13 cellular contexts compared by ENCODE assay signal in genomic region chr22:50160947-50161346, GRCh38. TPM values are rescaled to one million over a fixed set of nuclear protein-coding genes. Genes with fewer than 3 reads are reported as not detected.
DNase-seq lines count a peak whose midpoint lies in the region; ATAC-seq, FAIRE-seq and TF ChIP-seq lines count a peak whose summit lies in the region.
"Had no signal": no experiment of that assay in that cellular context is flagged by ENCODE, and none has a peak within 500 bp of the region (broad histone marks: within the 10 kb centered on the region; RNA-seq: fewer than 3 reads in every experiment).

No MANE protein-coding gene starts in this region.

- H3K27ac Mint-ChIP-seq in neural crest cell (ENCODE audit: unreplicated experiment), result peak overlapping the region; percentile 19
- H3K27ac Mint-ChIP-seq: CD4-positive, alpha-beta T cell had no signal

- no peaks in the 10 kb centered on the region for H3K4me1 Mint-ChIP-seq in neural crest cell

- no peak for ATAC-seq in GM21825 (IDR thresholded peaks at IDR 0.05; ENCODE audit: unreplicated experiment)

- H3K4me3 ChIP-seq in H7 (ENCODE audit: insufficient read depth, low read depth, low read length), result no peak overlapping the region

- no peaks in the 10 kb centered on the region for H3K27me3 ChIP-seq in H7 (ENCODE audit: control insufficient read depth, insufficient read depth, low read length)

- no peak for TF ChIP-seq POLR2A in H54 (IDR thresholded peaks at IDR 0.05; ENCODE audit: low read depth, low read length)

- peaks cover 36% of the 10 kb centered on the region for H3K27me3 Mint-ChIP-seq in neural crest cell (ENCODE audit: low read depth)

- no peak for TF ChIP-seq CTCF in neural crest cell (conservative IDR thresholded peaks at IDR 0.05)

- no peak overlapping the region for H3K4me3 Mint-ChIP-seq in neural crest cell
- H3K4me3 Mint-ChIP-seq: CD4-positive, alpha-beta T cell had no signal

- no peaks in the 10 kb centered on the region for H3K36me3 ChIP-seq in H7 (replicated peaks; ENCODE audit: control insufficient read depth, insufficient read depth, low read length)

- no peak for FAIRE-seq in H54 (lab: Jason Lieb, UNC)
- FAIRE-seq: A204.1, D721Med, G401.6, GM12891 had no signal

- in situ Hi-C loops in ACHN (cut with HindIII; ENCODE audit: low pct_ligation_motif_present, low pct_unique_long_range_greater_than_20kb, low sequenced_read_pairs), result no loop called here

- DNase-seq in H7, result peak; percentile 78
- peak; percentile 13 for DNase-seq in HuH-7.5 (ENCODE audit: low spot score)
- no peak for DNase-seq in neural crest cell (ENCODE audit: low read depth, low spot score)
- DNase-seq in H54 (ENCODE audit: insufficient read length, low spot score), result no peak
- no peak for DNase-seq in ACHN
- DNase-seq: AML-193; Caco-2; CD4-positive, alpha-beta T cell had no signal

- no peaks in the 10 kb centered on the region for H3K36me3 Mint-ChIP-seq in neural crest cell (ENCODE audit: low read depth)

- H3K9me3 Mint-ChIP-seq in neural crest cell, result no peaks in the 10 kb centered on the region
- H3K9me3 Mint-ChIP-seq: CD4-positive, alpha-beta T cell had no signal

RNA-seq across cellular contexts. Expression of gene PANX2, which starts 9.6 kb away (rescaled TPM):
- 2.2 and 2.6 TPM in 2 replicates for total RNA-seq in H7 (2014; rRNA removed; shearing (Covaris generic))
- 2.5 and 3.0 TPM in 2 replicates for total RNA-seq in neural crest cell

RNA-seq across cellular contexts. Expression of gene TRABD, which starts 24.8 kb away (rescaled TPM):
- 83.1 and 84.6 TPM in 2 replicates for total RNA-seq in H7 (2014; rRNA removed; shearing (Covaris generic))
- total RNA-seq in neural crest cell, result 45.7 and 46.9 TPM in 2 replicates

RNA-seq across cellular contexts. Expression of gene SELENOO, which starts 39.9 kb away (rescaled TPM):
- total RNA-seq in H7 (2014; rRNA removed; shearing (Covaris generic)), result 27.8 and 29.9 TPM in 2 replicates
- total RNA-seq in neural crest cell, result 24.3 and 24.5 TPM in 2 replicates

Comparison
In these comparisons a context has a peak if more than half of its experiments do, and no peak if none do; other contexts are left out.
1. DNase-seq: peak in H7 (single experiment) and HuH-7.5 (single experiment); none in neural crest cell (single experiment), H54 (single experiment) and ACHN (single experiment).